In genomic region chr4:185183622-185184281, GRCh38 we compare ENCODE assay signal across 8 cellular contexts. TPM values are rescaled to one million over a fixed set of nuclear protein-coding genes. Genes with fewer than 3 reads are reported as not detected.
DNase-seq lines count a peak whose midpoint lies in the region; ATAC-seq and TF ChIP-seq lines count a peak whose summit lies in the region.

No MANE protein-coding gene starts in this region.

- no peaks in the 10 kb centered on the region for H3K27me3 Mint-ChIP-seq in activated CD4-positive, alpha-beta T cell treated with anti-CD3 and anti-CD28 coated beads, Interleukin-2, amount 10 ng/mL, durations not matched to agents 7 days and 5 days

- H3K4me3 Mint-ChIP-seq in activated CD4-positive, alpha-beta T cell treated with anti-CD3 and anti-CD28 coated beads, Interleukin-2, amount 10 ng/mL, durations not matched to agents 7 days and 5 days: no peak overlapping the region

- intact Hi-C loops in lower leg skin (cut with DNase I; ENCODE audit: low total_unique reads): no loop called here

- peak; percentile 52 for ATAC-seq in HG03460 (IDR thresholded peaks at IDR 0.05; ENCODE audit: unreplicated experiment)

- no peaks in the 10 kb centered on the region for H3K27me3 ChIP-seq in GM06990 (replicated peaks; ENCODE audit: control insufficient read depth, insufficient read depth, low read length)

- no peaks in the 10 kb centered on the region for H3K9me3 Mint-ChIP-seq in activated CD4-positive, alpha-beta T cell treated with anti-CD3 and anti-CD28 coated beads, Interleukin-2, amount 10 ng/mL, durations not matched to agents 7 days and 5 days

- TF ChIP-seq POLR2A in lower leg skin (IDR thresholded peaks at IDR 0.05): no peak

- H3K36me3 Mint-ChIP-seq in activated CD4-positive, alpha-beta T cell treated with anti-CD3 and anti-CD28 coated beads, Interleukin-2, amount 10 ng/mL, durations not matched to agents 7 days and 5 days (ENCODE audit: low read depth): peaks cover 8% of the 10 kb centered on the region

- H3K4me3 ChIP-seq in GM06990 (replicated peaks; ENCODE audit: low read depth, low read length): no peak overlapping the region
- no peak overlapping the region for H3K4me3 ChIP-seq in lower leg skin (ENCODE audit: low read depth, poor library complexity, severe bottlenecking)

- CTCF ChIA-PET in activated CD4-positive, alpha-beta T cell treated with anti-CD3 and anti-CD28 coated beads, Interleukin-2, amount 10 ng/mL, durations not matched to agents 7 days and 5 days (lab: Charles Lee): interaction anchor here (0.6 to 1.9 kb wide), 16 partner anchors 8 to 241 kb away, joined by 3 to 8 read pairs (median 4); partner anchors contain the start of genes SLC25A4 and SNX25

- DNase-seq in GM06990 (ENCODE audit: extremely low read depth, insufficient read length): no peak
- peak; percentile 87 for DNase-seq in NCI-H69 (lab: John Stamatoyannopoulos, UW)
- DNase-seq in activated CD4-positive, alpha-beta T cell treated with anti-CD3 and anti-CD28 coated beads, Interleukin-2, amount 10 ng/mL, durations not matched to agents 7 days and 5 days: peak; percentile 85
- peak; percentile 96 for DNase-seq in dermis blood vessel endothelial cell
- peak; percentile 88 to 91 for DNase-seq in lower leg skin (ENCODE audit: low spot score in 2 of 2)
- DNase-seq in stimulated activated CD4-positive, alpha-beta T cell treated with anti-CD3 and anti-CD28 coated beads, TNF-alpha, amount 100 ng/mL, for 48 hours (ENCODE audit: low read depth in 3 of 3): peak; percentile 45 to 76 (median 65)
- no peak for DNase-seq in GOT3 (lab: John Stamatoyannopoulos, UW)

- H3K4me1 Mint-ChIP-seq in activated CD4-positive, alpha-beta T cell treated with anti-CD3 and anti-CD28 coated beads, Interleukin-2, amount 10 ng/mL, durations not matched to agents 7 days and 5 days: peaks cover 12% of the 10 kb centered on the region

- 44 to 46% methylated on average over 6 of the region's 6 CpGs for WGBS in lower leg skin, 2 donors

- peaks cover 3% of the 10 kb centered on the region for H3K36me3 ChIP-seq in GM06990 (ENCODE audit: control insufficient read depth, insufficient read depth, low read length)

- POLR2A ChIA-PET in activated CD4-positive, alpha-beta T cell treated with anti-CD3 and anti-CD28 coated beads, Interleukin-2, amount 10 ng/mL, durations not matched to agents 7 days and 5 days (lab: Charles Lee): no interaction called here

- no peak overlapping the region for H3K27ac Mint-ChIP-seq in activated CD4-positive, alpha-beta T cell treated with anti-CD3 and anti-CD28 coated beads, Interleukin-2, amount 10 ng/mL, durations not matched to agents 7 days and 5 days

- TF ChIP-seq CTCF in GM06990 (IDR thresholded peaks at IDR 0.05; ENCODE audit: insufficient read depth, low read length, poor library complexity, severe bottlenecking) (peak; percentile 78), lower leg skin (IDR thresholded peaks at IDR 0.05) (no peak)

RNA-seq across cellular contexts. Expression of gene CFAP97, which starts 20.0 kb away (rescaled TPM):
- total RNA-seq in activated CD4-positive, alpha-beta T cell treated with anti-CD3 and anti-CD28 coated beads, Interleukin-2, amount 10 ng/mL, durations not matched to agents 7 days and 5 days: 10 to 100 TPM; 32.4 to 44.3 TPM
- total RNA-seq in dermis blood vessel endothelial cell: 26.2 and 41.8 TPM in 2 replicates
- 10 to 100 TPM; 20.0 to 28.3 (median 26.0) TPM for total RNA-seq in lower leg skin

RNA-seq across cellular contexts. Expression of gene SNX25, which starts 25.6 kb away (rescaled TPM):
- total RNA-seq in activated CD4-positive, alpha-beta T cell treated with anti-CD3 and anti-CD28 coated beads, Interleukin-2, amount 10 ng/mL, durations not matched to agents 7 days and 5 days: 10 to 100 TPM in 1 of 2 experiments, 1 to 10 TPM in 1; 9.0 to 12.0 TPM
- total RNA-seq in dermis blood vessel endothelial cell (61.8 and 73.2 TPM in 2 replicates), lower leg skin (10 to 100 TPM; 13.4 to 18.3 (median 15.6) TPM)

RNA-seq across cellular contexts. Expression of gene SLC25A4, which starts 40.7 kb away (rescaled TPM):
- 1 to 10 TPM; 2.2 to 2.9 TPM for total RNA-seq in activated CD4-positive, alpha-beta T cell treated with anti-CD3 and anti-CD28 coated beads, Interleukin-2, amount 10 ng/mL, durations not matched to agents 7 days and 5 days
- total RNA-seq in dermis blood vessel endothelial cell (8.8 and 10.8 TPM in 2 replicates), lower leg skin (10 to 100 TPM; 10.1 to 25.6 (median 17.9) TPM)

Comparison
In these comparisons a context has a peak if more than half of its experiments do, and no peak if none do; other contexts are left out.
1. DNase-seq: peak in NCI-H69 (single experiment), activated CD4-positive, alpha-beta T cell treated with anti-CD3 and anti-CD28 coated beads, Interleukin-2, amount 10 ng/mL, durations not matched to agents 7 days and 5 days (single experiment), dermis blood vessel endothelial cell (single experiment), lower leg skin (2 of 2) and stimulated activated CD4-positive, alpha-beta T cell treated with anti-CD3 and anti-CD28 coated beads, TNF-alpha, amount 100 ng/mL, for 48 hours (3 of 3); none in GM06990 (single experiment) and GOT3 (single experiment).